In genomic region chr2:216497382-216497781, GRCh38 we compare ENCODE assay signal across 9 cellular contexts. TPM values are rescaled to one million over a fixed set of nuclear protein-coding genes. Genes with fewer than 3 reads are reported as not detected.
DNase-seq lines count a peak whose midpoint lies in the region; ATAC-seq and TF ChIP-seq lines count a peak whose summit lies in the region.
"Had no signal": no experiment of that assay in that cellular context is flagged by ENCODE, and none has a peak within 500 bp of the region (broad histone marks: within the 10 kb centered on the region; RNA-seq: fewer than 3 reads in every experiment).

No MANE protein-coding gene starts in this region.

- DNase-seq in left ventricle myocardium inferior: no peak
- no peak for DNase-seq in right cardiac atrium
- DNase-seq in mesenchymal stem cell: no peak
- DNase-seq in type B pancreatic cell (ENCODE audit: extremely low spot score, unreplicated experiment): no peak
- DNase-seq in DMS153 (lab: John Stamatoyannopoulos, UW): no peak
- DNase-seq in NCI-H748 (lab: John Stamatoyannopoulos, UW; ENCODE audit: unreplicated experiment): no peak
- DNase-seq: NCI-H748 treated with DMSO at 0.1 percent for 48 hours had no signal

- H3K4me3 Mint-ChIP-seq in activated naive CD8-positive, alpha-beta T cell: peak overlapping the region; percentile 95
- H3K4me3 Mint-ChIP-seq in type B pancreatic cell: peak overlapping the region; percentile 98

- no peak overlapping the region for H2AFZ ChIP-seq in mesenchymal stem cell (ENCODE audit: low read depth, low read length)

- H3K4ac ChIP-seq in mesenchymal stem cell (ENCODE audit: low read depth in 1 of 2, low read length in 2 of 2): no peak overlapping the region

- no peak overlapping the region for H3K18ac ChIP-seq in mesenchymal stem cell (ENCODE audit: low read depth in 1 of 2, low read length in 2 of 2)

- no peak overlapping the region for H2BK12ac ChIP-seq in mesenchymal stem cell (ENCODE audit: low read length in 2 of 2)

- H3K27ac ChIP-seq in left ventricle myocardium inferior (replicated peaks) (peak overlapping the region; percentile 90), right cardiac atrium (ENCODE audit: low read length) (no peak overlapping the region), mesenchymal stem cell (ENCODE audit: low read length, poor library complexity, severe bottlenecking) (no peak overlapping the region)

- no peaks in the 10 kb centered on the region for H3K9me3 Mint-ChIP-seq in activated naive CD8-positive, alpha-beta T cell (ENCODE audit: low read depth)
- H3K9me3 Mint-ChIP-seq in type B pancreatic cell: no peaks in the 10 kb centered on the region

- no peak overlapping the region for H3K23ac ChIP-seq in mesenchymal stem cell (ENCODE audit: low read length in 2 of 2)

- peaks cover 29% of the 10 kb centered on the region for H3K36me3 Mint-ChIP-seq in activated naive CD8-positive, alpha-beta T cell
- peaks cover 28% of the 10 kb centered on the region for H3K36me3 Mint-ChIP-seq in type B pancreatic cell

- intact Hi-C loops in left ventricle myocardium inferior (cut with micrococcal nuclease) (no loop called here), right cardiac atrium (cut with DNase I) (no loop called here)

- no peak overlapping the region for H3K14ac ChIP-seq in mesenchymal stem cell (ENCODE audit: low read length in 2 of 2)

- H3K4me1 ChIP-seq in left ventricle myocardium inferior (peaks cover 50% of the 10 kb centered on the region), right cardiac atrium (ENCODE audit: control insufficient read depth, insufficient read depth, low read length) (no peaks in the 10 kb centered on the region), mesenchymal stem cell (ENCODE audit: control insufficient read depth, insufficient read depth, low read depth, low read length) (peaks cover 13% of the 10 kb centered on the region)

- H3K4me3 ChIP-seq in left ventricle myocardium inferior: peak overlapping the region; percentile 88
- H3K4me3 ChIP-seq in right cardiac atrium (ENCODE audit: low read length): no peak overlapping the region
- peak overlapping the region in 1 of 2 experiments; percentile 95 for H3K4me3 ChIP-seq in mesenchymal stem cell (ENCODE audit: insufficient read depth in 1 of 2, low read depth in 1 of 2, low read length in 2 of 2)

- no peaks in the 10 kb centered on the region for H3K27me3 ChIP-seq in left ventricle myocardium inferior (ENCODE audit: low read depth)
- no peaks in the 10 kb centered on the region for H3K27me3 ChIP-seq in right cardiac atrium (ENCODE audit: control insufficient read depth, insufficient read depth)
- H3K27me3 ChIP-seq in mesenchymal stem cell (ENCODE audit: control insufficient read depth in 1 of 2, insufficient read depth in 1 of 2, low read length in 2 of 2): no peaks in the 10 kb centered on the region

- H3K27me3 Mint-ChIP-seq in activated naive CD8-positive, alpha-beta T cell: no peaks in the 10 kb centered on the region
- no peaks in the 10 kb centered on the region for H3K27me3 Mint-ChIP-seq in type B pancreatic cell

- peaks cover 40% of the 10 kb centered on the region for H3K4me1 Mint-ChIP-seq in activated naive CD8-positive, alpha-beta T cell (ENCODE audit: low read depth)
- H3K4me1 Mint-ChIP-seq in type B pancreatic cell (ENCODE audit: unreplicated experiment): peaks cover 54% of the 10 kb centered on the region

- H3K79me1 ChIP-seq in mesenchymal stem cell (replicated peaks; ENCODE audit: low read length, poor library complexity, severe bottlenecking): peaks cover 7% of the 10 kb centered on the region

- H3K36me3 ChIP-seq in left ventricle myocardium inferior (peaks cover 29% of the 10 kb centered on the region), mesenchymal stem cell (ENCODE audit: control insufficient read depth in 1 of 2, insufficient read depth in 2 of 2, low read depth in 1 of 2, low read length in 2 of 2) (peaks cover 6 to 33% of the 10 kb centered on the region in 2 experiments)

- H3K27ac Mint-ChIP-seq in activated naive CD8-positive, alpha-beta T cell: peak overlapping the region; percentile 98
- H3K27ac Mint-ChIP-seq in type B pancreatic cell: peak overlapping the region; percentile 92

- no peak overlapping the region for H2BK5ac ChIP-seq in mesenchymal stem cell (ENCODE audit: low read depth, low read length, poor library complexity, severe bottlenecking)

- no peak overlapping the region for H3K4me2 ChIP-seq in mesenchymal stem cell (ENCODE audit: low read length, poor library complexity, severe bottlenecking)

- no peaks in the 10 kb centered on the region for H3K9me3 ChIP-seq in left ventricle myocardium inferior (replicated peaks)
- H3K9me3 ChIP-seq in right cardiac atrium (ENCODE audit: control insufficient read depth, low read length): no peaks in the 10 kb centered on the region
- no peaks in the 10 kb centered on the region for H3K9me3 ChIP-seq in mesenchymal stem cell (ENCODE audit: control insufficient read depth, low read length)

- peak overlapping the region; percentile 100 for H3K9ac ChIP-seq in mesenchymal stem cell (ENCODE audit: low read length)

- H2BK15ac ChIP-seq in mesenchymal stem cell (ENCODE audit: low read depth, poor library complexity, severe bottlenecking): no peak overlapping the region

- ATAC-seq in right cardiac atrium (no peak), GM18520 (IDR thresholded peaks at IDR 0.05; ENCODE audit: unreplicated experiment) (no peak)

- H4K8ac ChIP-seq in mesenchymal stem cell (ENCODE audit: low read length): no peak overlapping the region

- no peak overlapping the region for H2BK120ac ChIP-seq in mesenchymal stem cell (ENCODE audit: low read depth, low read length)

- H2AK5ac ChIP-seq in mesenchymal stem cell (ENCODE audit: low read length, severe bottlenecking): no peak overlapping the region

- TF ChIP-seq CTCF in left ventricle myocardium inferior (IDR thresholded peaks at IDR 0.05; ENCODE audit: borderline replicate concordance) (no peak), type B pancreatic cell (conservative IDR thresholded peaks at IDR 0.05) (no peak)

- no peak overlapping the region for H4K91ac ChIP-seq in mesenchymal stem cell (ENCODE audit: low read length)

- 91% methylated on average over 3 of the region's 3 CpGs for WGBS in right cardiac atrium
- 98% methylated on average over 3 of the region's 3 CpGs for WGBS in mesenchymal stem cell

RNA-seq across cellular contexts. Expression of gene RPL37A, which starts 1.3 kb away (rescaled TPM):
- 1,816 TPM for total RNA-seq in left ventricle myocardium inferior
- total RNA-seq in right cardiac atrium: 1,000 to 10,000 TPM; 1,836 to 2,258 (median 1,899) TPM
- polyA plus RNA-seq in right cardiac atrium: 3,516 TPM
- polyA plus RNA-seq in mesenchymal stem cell (2013, experiment 1 of 2): 9,229 TPM
- polyA plus RNA-seq in mesenchymal stem cell (2013, experiment 2 of 2): 8,918 TPM
- 3,063 and 3,098 TPM in 2 replicates for total RNA-seq in type B pancreatic cell (ENCODE audit: low replicate concordance)
